In genomic region chr10:11305825-11306601, GRCh38 we compare ENCODE assay signal across 14 cellular contexts.
"Had no signal": no experiment of that assay in that cellular context is flagged by ENCODE, and none has a peak within 500 bp of the region (broad histone marks: within the 10 kb centered on the region; RNA-seq: fewer than 3 reads in every experiment).

No MANE protein-coding gene starts in this region.

- H3K27ac ChIP-seq: esophagus muscularis mucosa, parathyroid adenoma, SJCRH30, transverse colon had no signal

- H3K4me3 Mint-ChIP-seq: activated CD4-positive, alpha-beta T cell treated with anti-CD3 and anti-CD28 coated beads for 36 hours had no signal

- FAIRE-seq: endometrium had no signal

- H3K27me3 ChIP-seq: esophagus muscularis mucosa, neutrophil, SJCRH30, transverse colon had no signal

- ATAC-seq: activated CD4-positive, alpha-beta T cell treated with anti-CD3 and anti-CD28 coated beads for 36 hours had no signal

- H3K4me3 ChIP-seq: dorsolateral prefrontal cortex, esophagus muscularis mucosa, lung, SJCRH30, transverse colon had no signal

- H3K27me3 Mint-ChIP-seq: activated CD4-positive, alpha-beta T cell treated with anti-CD3 and anti-CD28 coated beads for 36 hours had no signal

- H3K9me3 ChIP-seq: neutrophil had no signal

- DNase-seq: activated CD4-positive, alpha-beta T cell treated with anti-CD3 and anti-CD28 coated beads for 36 hours; dorsolateral prefrontal cortex; islet precursor cell; midbrain; SJCRH30; stimulated activated CD4-positive, alpha-beta T cell treated with anti-CD3 and anti-CD28 coated beads, Interleukin-1b, Interleukin-23, amount 100 ng/mL, for 48 hours; stimulated activated naive CD4-positive, alpha-beta T cell; T-helper 2 cell; transverse colon had no signal

- H3K4me1 ChIP-seq: esophagus muscularis mucosa, parathyroid adenoma, SJCRH30, transverse colon had no signal
